Comparison of ENCODE assay signal across 8 cellular contexts in genomic region chr17:44636562-44636961, GRCh38. TPM values are rescaled to one million over a fixed set of nuclear protein-coding genes. Genes with fewer than 3 reads are reported as not detected.
A peak's percentile ranks its signal among the peaks of the same experiment; 100 is the strongest.
DNase-seq lines count a peak whose midpoint lies in the region; ATAC-seq and TF ChIP-seq lines count a peak whose summit lies in the region.

No MANE protein-coding gene starts in this region.

- no peaks in the 10 kb centered on the region for H3K4me1 ChIP-seq in liver (ENCODE audit: control insufficient read depth in 4 of 4, insufficient read depth in 4 of 4, low read length in 3 of 4)

- in situ Hi-C loops in G401 (cut with HindIII; ENCODE audit: low sequenced_read_pairs) (no loop called here), astrocyte of the spinal cord (cut with HindIII; ENCODE audit: low sequenced_read_pairs) (no loop called here)

- H3K27me3 ChIP-seq in liver (ENCODE audit: control insufficient read depth in 4 of 4, insufficient read depth in 4 of 4, low read length in 3 of 4) = no peaks in the 10 kb centered on the region

- no peak for ATAC-seq in HG03139 (IDR thresholded peaks at IDR 0.05; ENCODE audit: unreplicated experiment)
- no peak for ATAC-seq in HG03460 (IDR thresholded peaks at IDR 0.05; ENCODE audit: unreplicated experiment)

- no peaks in the 10 kb centered on the region for H3K9me3 ChIP-seq in liver (ENCODE audit: control insufficient read depth in 4 of 4, low read length in 3 of 4)

- no peak overlapping the region for H3K9ac ChIP-seq in liver (ENCODE audit: low read depth in 1 of 2, low read length in 2 of 2)

- WGBS in liver = 49% methylated on average over 1 of the region's 1 CpG

- TF ChIP-seq CTCF in astrocyte of the spinal cord (IDR thresholded peaks at IDR 0.05; ENCODE audit: low read depth, low read length) (peak; percentile 41), liver (IDR thresholded peaks at IDR 0.05; ENCODE audit: low read depth, low read length, missing input control) (peak; percentile 13)

- no peaks in the 10 kb centered on the region for H3K36me3 ChIP-seq in liver (ENCODE audit: control insufficient read depth in 4 of 4, insufficient read depth in 3 of 4, low read depth in 1 of 4, low read length in 3 of 4)

- H3K4me3 ChIP-seq in astrocyte of the spinal cord (ENCODE audit: low read depth, low read length) (no peak overlapping the region), liver (ENCODE audit: low read depth in 1 of 3, low read length in 3 of 3) (no peak overlapping the region)

- peak; percentile 36 for DNase-seq in G401 (ENCODE audit: low spot score)
- DNase-seq in NCI-H1694 treated with DMSO at 0.1 percent for 48 hours (lab: John Stamatoyannopoulos, UW) = peak; percentile 22
- DNase-seq in astrocyte of the spinal cord (ENCODE audit: low read depth, low spot score) = peak; percentile 64
- DNase-seq in stimulated activated CD4-positive, alpha-beta T cell treated with anti-CD3 and anti-CD28 coated beads, Interleukin-4, amount 100 ng/mL, for 24 hours = no peak
- DNase-seq in activated CD4-positive, alpha-beta T cell treated with anti-CD3 and anti-CD28 coated beads for 4 hours = no peak

- TF ChIP-seq RAD21 in liver (IDR thresholded peaks at IDR 0.05) = peak; percentile 56 to 60

- H3K27ac ChIP-seq in liver (ENCODE audit: low read depth in 1 of 2, low read length in 2 of 2) = no peak overlapping the region

TF ChIP-seq in liver, 16 proteins besides CTCF, POLR2A, EP300 and RAD21:
- no peak for TF ChIP-seq YY1 (IDR thresholded peaks at IDR 0.05)
- TF ChIP-seq HNF4G (IDR thresholded peaks at IDR 0.05) = no peak
- TF ChIP-seq HNF4A (conservative IDR thresholded peaks at IDR 0.05) = no peak
- TF ChIP-seq JUND (IDR thresholded peaks at IDR 0.05) = no peak
- no peak for TF ChIP-seq EGR1 (IDR thresholded peaks at IDR 0.05; ENCODE audit: low read depth in 2 of 2)
- TF ChIP-seq ZBTB33 (IDR thresholded peaks at IDR 0.05) = no peak
- TF ChIP-seq FOXA2 (IDR thresholded peaks at IDR 0.05) = no peak
- no peak for TF ChIP-seq TAF1 (conservative IDR thresholded peaks at IDR 0.05)
- TF ChIP-seq MAX (IDR thresholded peaks at IDR 0.05) = no peak
- TF ChIP-seq FOXA1 (IDR thresholded peaks at IDR 0.05) = no peak
- no peak for TF ChIP-seq NR2F2 (IDR thresholded peaks at IDR 0.05)
- no peak for TF ChIP-seq REST (IDR thresholded peaks at IDR 0.05)
- TF ChIP-seq ATF3 (IDR thresholded peaks at IDR 0.05) = no peak
- no peak for TF ChIP-seq RXRA (IDR thresholded peaks at IDR 0.05)
- no peak for TF ChIP-seq SP1 (IDR thresholded peaks at IDR 0.05)
- TF ChIP-seq GABPA (IDR thresholded peaks at IDR 0.05 in 1 of 2, conservative IDR thresholded peaks at IDR 0.05 in 1 of 2) = no peak

RNA-seq across cellular contexts. Expression of gene MEIOC, which starts 19.7 kb away (rescaled TPM):
- not detected in 2 replicates for total RNA-seq in G401 (2014; rRNA removed; shearing (Covaris generic))
- not detected for total RNA-seq in liver
- polyA plus RNA-seq in liver = under 1 TPM in 1 of 2 donors, not detected in 1; 0.31 TPM

RNA-seq across cellular contexts. Expression of gene CCDC43, which starts 53.0 kb away (rescaled TPM):
- total RNA-seq in G401 (2014; rRNA removed; shearing (Covaris generic)) = 76.2 and 79.0 TPM in 2 replicates
- 1 to 10 TPM; 7.7 to 8.6 TPM for total RNA-seq in liver
- polyA plus RNA-seq in liver = 1 to 10 TPM; 4.5 to 5.7 TPM

Comparison
In these comparisons a context has a peak if more than half of its experiments do, and no peak if none do; other contexts are left out.
1. DNase-seq: peak in G401 (single experiment), NCI-H1694 treated with DMSO at 0.1 percent for 48 hours (single experiment) and astrocyte of the spinal cord (single experiment); none in stimulated activated CD4-positive, alpha-beta T cell treated with anti-CD3 and anti-CD28 coated beads, Interleukin-4, amount 100 ng/mL, for 24 hours (single experiment) and activated CD4-positive, alpha-beta T cell treated with anti-CD3 and anti-CD28 coated beads for 4 hours (0 of 2).